Comparison of ENCODE assay signal across 8 cellular contexts in genomic region chr6:43368517-43369160, GRCh38. TPM values are rescaled to one million over a fixed set of nuclear protein-coding genes. Genes with fewer than 3 reads are reported as not detected.
A peak's percentile ranks its signal among the peaks of the same experiment; 100 is the strongest.
DNase-seq lines count a peak whose midpoint lies in the region; ATAC-seq and TF ChIP-seq lines count a peak whose summit lies in the region.

No MANE protein-coding gene starts in this region.

- peak overlapping the region; percentile 88 for H3K4me3 Mint-ChIP-seq in T-helper 17 cell
- H3K4me3 Mint-ChIP-seq in stimulated activated naive CD8-positive, alpha-beta T cell treated with anti-CD3 and anti-CD28 coated beads, Interleukin-15, Interleukin-2, amounts not matched to agents 100 ng/mL and 50 ng/mL, for 24 hours, result peak overlapping the region; percentile 87

- H3K36me3 Mint-ChIP-seq in T-helper 17 cell (ENCODE audit: low read depth), result peaks cover 7% of the 10 kb centered on the region
- peaks cover 15% of the 10 kb centered on the region for H3K36me3 Mint-ChIP-seq in stimulated activated naive CD8-positive, alpha-beta T cell treated with anti-CD3 and anti-CD28 coated beads, Interleukin-15, Interleukin-2, amounts not matched to agents 100 ng/mL and 50 ng/mL, for 24 hours (ENCODE audit: low read depth)

- H3K36me3 ChIP-seq in liver (ENCODE audit: control insufficient read depth in 4 of 4, insufficient read depth in 3 of 4, low read depth in 1 of 4, low read length in 3 of 4), result peaks cover 2 to 13% (median 7%) of the 10 kb centered on the region in 4 donors

- H3K27ac Mint-ChIP-seq in T-helper 17 cell, result peak overlapping the region; percentile 41
- peak overlapping the region; percentile 68 for H3K27ac Mint-ChIP-seq in stimulated activated naive CD8-positive, alpha-beta T cell treated with anti-CD3 and anti-CD28 coated beads, Interleukin-15, Interleukin-2, amounts not matched to agents 100 ng/mL and 50 ng/mL, for 24 hours

- TF ChIP-seq RAD21 in liver (IDR thresholded peaks at IDR 0.05), result peak in 1 of 2 donors; percentile 9

- H3K4me3 ChIP-seq in dorsolateral prefrontal cortex (peak overlapping the region; percentile 59 to 92 (median 81)), liver (ENCODE audit: low read depth in 1 of 3, low read length in 3 of 3) (peak overlapping the region; percentile 64 to 95 (median 70))

- peak overlapping the region; percentile 30 to 44 for H3K9ac ChIP-seq in liver (ENCODE audit: low read depth in 1 of 2, low read length in 2 of 2)

- H3K27me3 Mint-ChIP-seq in T-helper 17 cell, result no peaks in the 10 kb centered on the region
- H3K27me3 Mint-ChIP-seq in stimulated activated naive CD8-positive, alpha-beta T cell treated with anti-CD3 and anti-CD28 coated beads, Interleukin-15, Interleukin-2, amounts not matched to agents 100 ng/mL and 50 ng/mL, for 24 hours, result no peaks in the 10 kb centered on the region

- H3K9me3 Mint-ChIP-seq in stimulated activated naive CD8-positive, alpha-beta T cell treated with anti-CD3 and anti-CD28 coated beads, Interleukin-15, Interleukin-2, amounts not matched to agents 100 ng/mL and 50 ng/mL, for 24 hours, result no peaks in the 10 kb centered on the region

- DNase-seq in stimulated activated CD4-positive, alpha-beta T cell treated with anti-CD3 and anti-CD28 coated beads, Interleukin-12 subunit alpha, Interleukin-12 subunit beta, amount 100 ng/mL, for 4 hours, result peak; percentile 21
- no peak for DNase-seq in stimulated activated CD4-positive, alpha-beta T cell treated with anti-CD3 and anti-CD28 coated beads, Interleukin-4, amount 100 ng/mL, for 24 hours
- no peak for DNase-seq in T-helper 17 cell
- peak in 8 of 10 donors; percentile 16 to 53 (median 36) for DNase-seq in dorsolateral prefrontal cortex

- H3K27me3 ChIP-seq in dorsolateral prefrontal cortex, result no peaks in the 10 kb centered on the region
- no peaks in the 10 kb centered on the region for H3K27me3 ChIP-seq in liver (ENCODE audit: control insufficient read depth in 4 of 4, insufficient read depth in 4 of 4, low read length in 3 of 4)

- under 1% methylated on average over 66 of the region's 66 CpGs for WGBS in liver

- peak; percentile 10 for ATAC-seq in HG03354 (IDR thresholded peaks at IDR 0.05; ENCODE audit: poor library complexity, severe bottlenecking, unreplicated experiment)
- peak; percentile 4 for ATAC-seq in T-helper 17 cell
- no peak for ATAC-seq in HG02938 (IDR thresholded peaks at IDR 0.05; ENCODE audit: unreplicated experiment)

- peaks cover 2 to 15% (median 8%) of the 10 kb centered on the region in 4 donors for H3K4me1 ChIP-seq in liver (ENCODE audit: control insufficient read depth in 4 of 4, insufficient read depth in 4 of 4, low read length in 3 of 4)

- intact Hi-C loops in dorsolateral prefrontal cortex (cut with DNase I), result loop anchor here (1.0 to 10.0 kb wide), 9 partner anchors 58 to 454 kb away; partner anchors contain the start of genes ABCC10 (in 2 of the 2), SRF (in 2 of the 2), DNPH1 (in 1 of the 2) and POLH (in 1 of the 2)

- H3K9me3 ChIP-seq in T-helper 17 cell (ENCODE audit: control insufficient read depth, low read length, poor library complexity, severe bottlenecking) (no peaks in the 10 kb centered on the region), liver (ENCODE audit: control insufficient read depth in 4 of 4, low read length in 3 of 4) (no peaks in the 10 kb centered on the region)

- peaks cover 45% of the 10 kb centered on the region for H3K4me1 Mint-ChIP-seq in T-helper 17 cell
- peaks cover 41% of the 10 kb centered on the region for H3K4me1 Mint-ChIP-seq in stimulated activated naive CD8-positive, alpha-beta T cell treated with anti-CD3 and anti-CD28 coated beads, Interleukin-15, Interleukin-2, amounts not matched to agents 100 ng/mL and 50 ng/mL, for 24 hours (ENCODE audit: low read depth)

- H3K27ac ChIP-seq in dorsolateral prefrontal cortex, result peak overlapping the region in 54 of 59 donors; percentile 63 to 97 (median 92)
- H3K27ac ChIP-seq in liver (ENCODE audit: low read depth in 1 of 2, low read length in 2 of 2), result peak overlapping the region; percentile 9 to 59

- TF ChIP-seq CTCF in dorsolateral prefrontal cortex (IDR thresholded peaks at IDR 0.05 in 54 of 56, conservative IDR thresholded peaks at IDR 0.05 in 2 of 56; ENCODE audit: low read depth in 1 of 56, partially characterized antibody in 56 of 56) (no peak), liver (IDR thresholded peaks at IDR 0.05; ENCODE audit: low read depth, low read length, missing input control) (no peak)

TF ChIP-seq in liver, 16 proteins besides CTCF, POLR2A, EP300 and RAD21:
- TF ChIP-seq FOXA1 (IDR thresholded peaks at IDR 0.05) (no peak), NR2F2 (IDR thresholded peaks at IDR 0.05) (no peak), HNF4A (conservative IDR thresholded peaks at IDR 0.05) (no peak), ZBTB33 (IDR thresholded peaks at IDR 0.05) (no peak), HNF4G (IDR thresholded peaks at IDR 0.05) (no peak)

RNA-seq across cellular contexts. Expression of gene ZNF318, which starts 0.8 kb away (rescaled TPM):
- total RNA-seq in T-helper 17 cell (10 to 100 TPM; 22.5 to 24.0 TPM), dorsolateral prefrontal cortex (10 to 100 TPM; 27.9 to 56.2 (median 41.8) TPM), liver (1 to 10 TPM; 4.4 to 9.1 TPM)
- 1 to 10 TPM; 3.6 to 4.0 TPM for polyA plus RNA-seq in liver

RNA-seq across cellular contexts. Expression of gene ABCC10, which starts 58.7 kb away (rescaled TPM):
- total RNA-seq in T-helper 17 cell, result 10 to 100 TPM; 51.0 to 70.7 TPM
- 10 to 100 TPM; 16.3 to 62.8 (median 35.7) TPM for total RNA-seq in dorsolateral prefrontal cortex
- 10 to 100 TPM in 1 of 2 donors, 1 to 10 TPM in 1; 5.3 to 10.6 TPM for total RNA-seq in liver
- polyA plus RNA-seq in liver, result 1 to 10 TPM; 3.9 to 4.9 TPM

Comparison
In these comparisons a context has a peak if more than half of its experiments do, and no peak if none do; other contexts are left out.
1. DNase-seq: peak in stimulated activated CD4-positive, alpha-beta T cell treated with anti-CD3 and anti-CD28 coated beads, Interleukin-12 subunit alpha, Interleukin-12 subunit beta, amount 100 ng/mL, for 4 hours (single experiment) and dorsolateral prefrontal cortex (8 of 10); none in stimulated activated CD4-positive, alpha-beta T cell treated with anti-CD3 and anti-CD28 coated beads, Interleukin-4, amount 100 ng/mL, for 24 hours (single experiment) and T-helper 17 cell (0 of 3).